ENCODE assay signal across 1 cellular context in the genomic region with DNA sequence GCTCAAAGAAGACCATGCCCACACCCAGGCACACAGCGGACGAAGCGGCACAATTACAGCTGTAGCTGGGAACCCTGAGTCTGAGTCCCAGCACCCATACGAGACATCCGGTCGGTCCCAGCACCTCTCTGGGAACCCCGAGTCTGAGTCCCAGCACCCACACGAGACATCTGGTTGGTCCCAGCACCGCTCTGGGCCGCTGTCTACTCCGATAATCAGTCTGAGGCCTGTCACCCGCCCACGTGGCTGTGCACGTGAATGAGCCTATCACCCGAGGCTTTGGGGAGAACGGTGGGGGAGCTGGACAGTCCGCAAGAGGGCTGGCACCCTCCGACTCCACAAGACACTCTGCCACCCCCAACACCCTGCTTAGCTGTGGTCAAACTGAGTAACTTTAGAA.
TF ChIP-seq lines count a peak whose summit lies in the region.

No MANE protein-coding gene starts in this region.

TF ChIP-seq in HepG2, 621 proteins besides CTCF, POLR2A, EP300 and RAD21:
- TF ChIP-seq ZNF780A (CRISPR knock-in tag; IDR thresholded peaks at IDR 0.05) = no peak
- TF ChIP-seq, protein P1, sequence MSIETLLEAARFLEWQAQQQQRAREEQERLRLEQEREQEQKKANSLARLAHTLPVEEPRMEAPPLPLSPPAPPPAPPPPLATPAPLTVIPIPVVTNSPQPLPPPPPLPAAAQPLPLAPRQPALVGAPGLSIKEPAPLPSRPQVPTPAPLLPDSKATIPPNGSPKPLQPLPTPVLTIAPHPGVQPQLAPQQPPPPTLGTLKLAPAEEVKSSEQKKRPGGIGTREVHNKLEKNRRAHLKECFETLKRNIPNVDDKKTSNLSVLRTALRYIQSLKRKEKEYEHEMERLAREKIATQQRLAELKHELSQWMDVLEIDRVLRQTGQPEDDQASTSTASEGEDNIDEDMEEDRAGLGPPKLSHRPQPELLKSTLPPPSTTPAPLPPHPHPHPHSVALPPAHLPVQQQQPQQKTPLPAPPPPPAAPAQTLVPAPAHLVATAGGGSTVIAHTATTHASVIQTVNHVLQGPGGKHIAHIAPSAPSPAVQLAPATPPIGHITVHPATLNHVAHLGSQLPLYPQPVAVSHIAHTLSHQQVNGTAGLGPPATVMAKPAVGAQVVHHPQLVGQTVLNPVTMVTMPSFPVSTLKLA (IDR thresholded peaks at IDR 0.05) = peak; percentile 43; the same call in 1 of the 2 replicates
